Comparison of ENCODE assay signal across 17 cellular contexts in genomic region chr2:58133395-58133794, GRCh38.
"Had no signal": no experiment of that assay in that cellular context is flagged by ENCODE, and none has a peak within 500 bp of the region (broad histone marks: within the 10 kb centered on the region; RNA-seq: fewer than 3 reads in every experiment).

No MANE protein-coding gene starts in this region.

- H3K4me3 ChIP-seq: colonic mucosa, esophagus squamous epithelium, hepatocyte, mucosa of descending colon, pancreas, transverse colon had no signal

- H3K4me1 Mint-ChIP-seq: activated naive CD8-positive, alpha-beta T cell treated with anti-CD3 and anti-CD28 coated beads, Interleukin-2, amount 50 U/mL, for 24 hours; naive thymus-derived CD4-positive, alpha-beta T cell; T-helper 17 cell had no signal

- H3K4me3 Mint-ChIP-seq: activated naive CD4-positive, alpha-beta T cell treated with anti-CD3 and anti-CD28 coated beads for 36 hours; activated naive CD8-positive, alpha-beta T cell treated with anti-CD3 and anti-CD28 coated beads, Interleukin-2, amount 50 U/mL, for 24 hours; naive thymus-derived CD4-positive, alpha-beta T cell; T-helper 17 cell had no signal

- DNase-seq: activated CD4-positive, alpha-beta T cell treated with anti-CD3 and anti-CD28 coated beads, Interleukin-2, amount 50 U/mL, for 48 hours; activated naive CD4-positive, alpha-beta T cell treated with anti-CD3 and anti-CD28 coated beads for 36 hours; activated naive CD8-positive, alpha-beta T cell treated with anti-CD3 and anti-CD28 coated beads, Interleukin-2, amount 50 U/mL, for 24 hours; caudate nucleus; colonic mucosa; esophagus squamous epithelium; mucosa of descending colon; naive thymus-derived CD4-positive, alpha-beta T cell; pancreas; stimulated activated CD4-positive, alpha-beta T cell treated with anti-CD3 and anti-CD28 coated beads, Interleukin-12 subunit alpha, Interleukin-12 subunit beta, amount 100 ng/mL, for 4 hours; stimulated activated CD4-positive, alpha-beta T cell treated with anti-CD3 and anti-CD28 coated beads, Interleukin-2, amount 100 ng/mL, for 24 hours; T-helper 17 cell; transverse colon; WERI-Rb-1 had no signal

- H3K9me3 ChIP-seq: colonic mucosa, esophagus squamous epithelium, mucosa of descending colon, pancreas, transverse colon had no signal

- H3K9me3 Mint-ChIP-seq: activated naive CD4-positive, alpha-beta T cell treated with anti-CD3 and anti-CD28 coated beads for 36 hours; activated naive CD8-positive, alpha-beta T cell treated with anti-CD3 and anti-CD28 coated beads, Interleukin-2, amount 50 U/mL, for 24 hours; activated T-helper 2 cell treated with anti-CD3 and anti-CD28 coated beads, Interferon-gamma antibody, Interleukin-2, Interleukin-4, amounts not matched to agents 10 μg/mL and 5 μg/mL and 100 μg/mL, durations not matched to agents 14 hours and 24 hours and 36 hours; naive thymus-derived CD4-positive, alpha-beta T cell had no signal

- ATAC-seq: activated naive CD8-positive, alpha-beta T cell treated with anti-CD3 and anti-CD28 coated beads, Interleukin-2, amount 50 U/mL, for 24 hours; left lobe of liver; mucosa of descending colon; naive thymus-derived CD4-positive, alpha-beta T cell; pancreas; T-helper 17 cell had no signal

- H3K36me3 ChIP-seq: colonic mucosa, pancreas, transverse colon, WERI-Rb-1 had no signal

- H3K79me2 ChIP-seq: hepatocyte had no signal

- H3K27me3 Mint-ChIP-seq: activated naive CD8-positive, alpha-beta T cell treated with anti-CD3 and anti-CD28 coated beads, Interleukin-2, amount 50 U/mL, for 24 hours; naive thymus-derived CD4-positive, alpha-beta T cell; T-helper 17 cell had no signal

- H3K4me2 ChIP-seq: hepatocyte had no signal

- H3K27me3 ChIP-seq: colonic mucosa, esophagus squamous epithelium, hepatocyte, pancreas, transverse colon had no signal

- H3K4me1 ChIP-seq: colonic mucosa had no signal

- H2AFZ ChIP-seq: hepatocyte had no signal

- H3K27ac ChIP-seq: colonic mucosa, esophagus squamous epithelium, hepatocyte, transverse colon, WERI-Rb-1 had no signal

- H3K27ac Mint-ChIP-seq: activated naive CD4-positive, alpha-beta T cell treated with anti-CD3 and anti-CD28 coated beads for 36 hours; activated naive CD8-positive, alpha-beta T cell treated with anti-CD3 and anti-CD28 coated beads, Interleukin-2, amount 50 U/mL, for 24 hours; activated T-helper 2 cell treated with anti-CD3 and anti-CD28 coated beads, Interferon-gamma antibody, Interleukin-2, Interleukin-4, amounts not matched to agents 10 μg/mL and 5 μg/mL and 100 μg/mL, durations not matched to agents 14 hours and 24 hours and 36 hours; naive thymus-derived CD4-positive, alpha-beta T cell; T-helper 17 cell had no signal
